In genomic region chr19:6000228-6000847, GRCh38 we compare ENCODE assay signal across 9 cellular contexts.
"Had no signal": no experiment of that assay in that cellular context is flagged by ENCODE, and none has a peak within 500 bp of the region (broad histone marks: within the 10 kb centered on the region; RNA-seq: fewer than 3 reads in every experiment).

No MANE protein-coding gene starts in this region.

- DNase-seq: GM23248, GOT3, H7, HFFc6, KG1 had no signal

- H3K36me3 ChIP-seq: HAP-1 had no signal

- ATAC-seq: HCT116 had no signal

- H3K27me3 Mint-ChIP-seq: IgD-negative memory B cell had no signal

- H3K4me3 ChIP-seq: GM23248, HAP-1 had no signal

- H3K36me3 Mint-ChIP-seq: IgD-negative memory B cell had no signal

- H3K4me3 Mint-ChIP-seq: HFFc6, IgD-negative memory B cell had no signal

- FAIRE-seq: HTR-8/SVneo had no signal

- H3K9ac ChIP-seq: GM23248 had no signal

- H3K4me1 ChIP-seq: HAP-1 had no signal

- H3K27ac Mint-ChIP-seq: HFFc6, IgD-negative memory B cell had no signal

- H3K4me1 Mint-ChIP-seq: IgD-negative memory B cell had no signal

- H3K9me3 ChIP-seq: HAP-1 had no signal

- H2AFZ ChIP-seq: GM23248 had no signal

- H3K9me3 Mint-ChIP-seq: HFFc6 had no signal

- H3K27ac ChIP-seq: GM23248 had no signal
